Comparison of ENCODE assay signal across 18 cellular contexts in genomic region chr20:33709905-33710541, GRCh38. TPM values are rescaled to one million over a fixed set of nuclear protein-coding genes. Genes with fewer than 3 reads are reported as not detected.
DNase-seq lines count a peak whose midpoint lies in the region; ATAC-seq and TF ChIP-seq lines count a peak whose summit lies in the region.
"Had no signal": no experiment of that assay in that cellular context is flagged by ENCODE, and none has a peak within 500 bp of the region (broad histone marks: within the 10 kb centered on the region; RNA-seq: fewer than 3 reads in every experiment).

No MANE protein-coding gene starts in this region.

- H3K4me2 ChIP-seq in GM23338: peak overlapping the region; percentile 48; the same call in 1 of the 2 replicates

- no peaks in the 10 kb centered on the region for H3K79me2 ChIP-seq in ACC112 (ENCODE audit: control insufficient read depth, insufficient read depth, low read length, unreplicated experiment)
- H3K79me2 ChIP-seq in GM23338 (replicated peaks; ENCODE audit: insufficient read depth): no peaks in the 10 kb centered on the region
- H3K79me2 ChIP-seq: parathyroid adenoma had no signal

- H3K27me3 Mint-ChIP-seq in GM23338 (ENCODE audit: insufficient read depth, low read depth, poor library complexity): peaks cover 10% of the 10 kb centered on the region
- H3K27me3 Mint-ChIP-seq in activated T-helper 1 cell treated with anti-CD3 and anti-CD28 coated beads, Interleukin-12 subunit alpha, Interleukin-12 subunit beta, Interleukin-2, Interleukin-4 antibody, amounts not matched to agents 30 ng/mL and 10 ng/mL and 1 ng/mL, durations not matched to agents 14 hours and 24 hours and 36 hours (ENCODE audit: insufficient read depth): no peaks in the 10 kb centered on the region

- H3K36me3 ChIP-seq in ACC112 (ENCODE audit: insufficient read depth, low read length) (no peaks in the 10 kb centered on the region), GM23338 (ENCODE audit: insufficient read depth) (no peaks in the 10 kb centered on the region), left lung (peaks cover 0 to 68% of the 10 kb centered on the region in 2 donors)

- H3K36me3 Mint-ChIP-seq in GM23338 (ENCODE audit: low read depth): no peaks in the 10 kb centered on the region; the same call in 2 of the 3 replicates
- peaks cover 17% of the 10 kb centered on the region for H3K36me3 Mint-ChIP-seq in activated T-helper 1 cell treated with anti-CD3 and anti-CD28 coated beads, Interleukin-12 subunit alpha, Interleukin-12 subunit beta, Interleukin-2, Interleukin-4 antibody, amounts not matched to agents 30 ng/mL and 10 ng/mL and 1 ng/mL, durations not matched to agents 14 hours and 24 hours and 36 hours (ENCODE audit: low read depth)

- ATAC-seq in GM23338 (peak; percentile 89), left lung (peak; percentile 90), foreskin keratinocyte (no peak)

- H3K27ac ChIP-seq in ACC112 (ENCODE audit: low read depth, low read length) (peak overlapping the region; percentile 61; the same call in 1 of the 2 replicates), GM23338 (ENCODE audit: low read depth) (peak overlapping the region; percentile 80; the same call in 1 of the 2 replicates), left lung (no peak overlapping the region), foreskin keratinocyte (no peak overlapping the region)
- H3K27ac ChIP-seq: parathyroid adenoma had no signal

- no peaks in the 10 kb centered on the region for H3K27me3 ChIP-seq in ACC112 (ENCODE audit: insufficient read depth, low read length)
- H3K27me3 ChIP-seq in GM23338 (ENCODE audit: insufficient read depth): no peaks in the 10 kb centered on the region
- no peaks in the 10 kb centered on the region for H3K27me3 ChIP-seq in left lung
- H3K27me3 ChIP-seq in foreskin keratinocyte: no peaks in the 10 kb centered on the region
- H3K27me3 ChIP-seq: upper lobe of left lung had no signal

- DNase-seq in GM23338 (ENCODE audit: low spot score) (peak; percentile 91), left lung (peak in 1 of 2 donors; percentile 66), dedifferentiated amniotic fluid mesenchymal stem cell (ENCODE audit: extremely low spot score) (no peak), H4 (ENCODE audit: low spot score) (no peak), Ammon's horn (ENCODE audit: low spot score) (no peak), foreskin keratinocyte (no peak)
- no peak for DNase-seq in activated T-helper 1 cell treated with anti-CD3 and anti-CD28 coated beads, Interleukin-12 subunit alpha, Interleukin-12 subunit beta, Interleukin-2, Interleukin-4 antibody, amounts not matched to agents 30 ng/mL and 10 ng/mL and 1 ng/mL, durations not matched to agents 14 hours and 24 hours and 36 hours (ENCODE audit: low spot score)
- DNase-seq: activated CD8-positive, alpha-beta memory T cell treated with anti-CD3 and anti-CD28 coated beads, Interleukin-2, amount 50 U/mL, for 48 hours; activated naive CD4-positive, alpha-beta T cell treated with Interleukin-2 at 50 U/mL for 16 hours; AML-193; COR-L47; NCI-H2107; NCI-H524 treated with DMSO at 0.1 percent for 48 hours; stimulated activated CD4-positive, alpha-beta T cell treated with anti-CD3 and anti-CD28 coated beads, Interleukin-1b, Interleukin-23, amount 100 ng/mL, for 48 hours had no signal

- H3K4me3 Mint-ChIP-seq in GM23338: no peak overlapping the region
- H3K4me3 Mint-ChIP-seq in activated T-helper 1 cell treated with anti-CD3 and anti-CD28 coated beads, Interleukin-12 subunit alpha, Interleukin-12 subunit beta, Interleukin-2, Interleukin-4 antibody, amounts not matched to agents 30 ng/mL and 10 ng/mL and 1 ng/mL, durations not matched to agents 14 hours and 24 hours and 36 hours: no peak overlapping the region
- H3K4me3 Mint-ChIP-seq: nephron had no signal

- no peak overlapping the region for H3K27ac Mint-ChIP-seq in GM23338
- peak overlapping the region; percentile 48 for H3K27ac Mint-ChIP-seq in activated T-helper 1 cell treated with anti-CD3 and anti-CD28 coated beads, Interleukin-12 subunit alpha, Interleukin-12 subunit beta, Interleukin-2, Interleukin-4 antibody, amounts not matched to agents 30 ng/mL and 10 ng/mL and 1 ng/mL, durations not matched to agents 14 hours and 24 hours and 36 hours
- H3K27ac Mint-ChIP-seq: nephron had no signal

- 0 out of 2 replicates have a peak, but pooled peaks cover 3% of the 10 kb centered on the region for H3F3A ChIP-seq in GM23338 (replicated peaks; ENCODE audit: low read depth)

- no peaks in the 10 kb centered on the region for H3K9me3 Mint-ChIP-seq in GM23338
- no peaks in the 10 kb centered on the region for H3K9me3 Mint-ChIP-seq in activated T-helper 1 cell treated with anti-CD3 and anti-CD28 coated beads, Interleukin-12 subunit alpha, Interleukin-12 subunit beta, Interleukin-2, Interleukin-4 antibody, amounts not matched to agents 30 ng/mL and 10 ng/mL and 1 ng/mL, durations not matched to agents 14 hours and 24 hours and 36 hours
- H3K9me3 Mint-ChIP-seq: nephron had no signal

- no peaks in the 10 kb centered on the region; the same call in 1 of the 2 replicates for H3K9me2 ChIP-seq in GM23338 (ENCODE audit: insufficient read depth)

- peaks cover 16% of the 10 kb centered on the region for H3K4me1 Mint-ChIP-seq in GM23338
- peaks cover 28% of the 10 kb centered on the region for H3K4me1 Mint-ChIP-seq in activated T-helper 1 cell treated with anti-CD3 and anti-CD28 coated beads, Interleukin-12 subunit alpha, Interleukin-12 subunit beta, Interleukin-2, Interleukin-4 antibody, amounts not matched to agents 30 ng/mL and 10 ng/mL and 1 ng/mL, durations not matched to agents 14 hours and 24 hours and 36 hours (ENCODE audit: low read depth)
- H3K4me1 Mint-ChIP-seq: nephron had no signal

- H4K20me1 ChIP-seq in GM23338 (replicated peaks; ENCODE audit: insufficient read depth): no peaks in the 10 kb centered on the region

- H3K4me1 ChIP-seq in ACC112 (ENCODE audit: control insufficient read depth, insufficient read depth, low read length, unreplicated experiment) (peaks cover 14% of the 10 kb centered on the region), GM23338 (ENCODE audit: insufficient read depth) (peaks cover 13% of the 10 kb centered on the region), left lung (no peaks in the 10 kb centered on the region), foreskin keratinocyte (no peaks in the 10 kb centered on the region)
- H3K4me1 ChIP-seq: parathyroid adenoma had no signal

- intact Hi-C loops in activated T-helper 1 cell treated with anti-CD3 and anti-CD28 coated beads, Interleukin-12 subunit alpha, Interleukin-12 subunit beta, Interleukin-2, Interleukin-4 antibody, amounts not matched to agents 30 ng/mL and 10 ng/mL and 1 ng/mL, durations not matched to agents 14 hours and 24 hours and 36 hours (cut with micrococcal nuclease): loop anchor here (1.0 kb wide), 2 partner anchors 10 to 24 kb away; partner anchors contain the start of genes E2F1 and PXMP4
- intact Hi-C loops in left lung (cut with DNase I): no loop called here

- TF ChIP-seq CTCF in GM23338 (conservative IDR thresholded peaks at IDR 0.05; ENCODE audit: low read depth in 2 of 2): no peak
- no peak for TF ChIP-seq CTCF in left lung (IDR thresholded peaks at IDR 0.05)
- no peak for TF ChIP-seq CTCF in foreskin keratinocyte (conservative IDR thresholded peaks at IDR 0.05)

- H3K9me3 ChIP-seq in left lung: no peaks in the 10 kb centered on the region
- H3K9me3 ChIP-seq: upper lobe of left lung had no signal

- H2AFZ ChIP-seq in ACC112 (ENCODE audit: low read length, unreplicated experiment) (no peak overlapping the region), GM23338 (no peak overlapping the region)
- H2AFZ ChIP-seq: parathyroid adenoma had no signal

- H3K4me3 ChIP-seq in ACC112 (ENCODE audit: low read depth, low read length) (no peak overlapping the region), GM23338 (peak overlapping the region; percentile 26; the same call in 1 of the 2 replicates), left lung (no peak overlapping the region)
- H3K4me3 ChIP-seq: upper lobe of left lung had no signal

RNA-seq across cellular contexts. Expression of gene PXMP4, which starts 10.1 kb away (rescaled TPM):
- 0.39 and 1.2 TPM in 2 replicates for total RNA-seq in GM23338 (2014; rRNA removed; shearing (Covaris generic))
- 2.7 and 3.5 TPM in 2 replicates for polyA plus RNA-seq in GM23338 (2016; fragmentation: Nextera tagmentation; extraction: Ambion mirVana)
- total RNA-seq in activated T-helper 1 cell treated with anti-CD3 and anti-CD28 coated beads, Interleukin-12 subunit alpha, Interleukin-12 subunit beta, Interleukin-2, Interleukin-4 antibody, amounts not matched to agents 30 ng/mL and 10 ng/mL and 1 ng/mL, durations not matched to agents 14 hours and 24 hours and 36 hours: 7.3 and 7.9 TPM in 2 replicates
- total RNA-seq in left lung: 10 to 100 TPM; 25.4 to 47.5 TPM
- 2.5 TPM in 2 replicates for total RNA-seq in H4 (2014; rRNA removed; shearing (Covaris generic))
- 6.1 and 6.7 TPM in 2 replicates for total RNA-seq in foreskin keratinocyte
- polyA plus RNA-seq in foreskin keratinocyte: 5.9 and 6.2 TPM in 2 replicates

RNA-seq across cellular contexts. Expression of gene ZNF341, which starts 21.8 kb away (rescaled TPM):
- 6.1 and 6.2 TPM in 2 replicates for total RNA-seq in GM23338 (2014; rRNA removed; shearing (Covaris generic))
- polyA plus RNA-seq in GM23338 (2016; fragmentation: Nextera tagmentation; extraction: Ambion mirVana) (3.6 and 4.3 TPM in 2 replicates), foreskin keratinocyte (2.7 and 2.8 TPM in 2 replicates)
- total RNA-seq in activated T-helper 1 cell treated with anti-CD3 and anti-CD28 coated beads, Interleukin-12 subunit alpha, Interleukin-12 subunit beta, Interleukin-2, Interleukin-4 antibody, amounts not matched to agents 30 ng/mL and 10 ng/mL and 1 ng/mL, durations not matched to agents 14 hours and 24 hours and 36 hours: 6.7 and 6.8 TPM in 2 replicates
- total RNA-seq in left lung (1 to 10 TPM; 4.9 to 5.2 TPM), foreskin keratinocyte (3.0 and 3.2 TPM in 2 replicates)
- total RNA-seq in H4 (2014; rRNA removed; shearing (Covaris generic)): 0.68 and 0.81 TPM in 2 replicates

RNA-seq across cellular contexts. Expression of gene E2F1, which starts 23.8 kb away (rescaled TPM):
- 42.6 and 45.0 TPM in 2 replicates for total RNA-seq in GM23338 (2014; rRNA removed; shearing (Covaris generic))
- polyA plus RNA-seq in GM23338 (2016; fragmentation: Nextera tagmentation; extraction: Ambion mirVana) (12.1 and 13.9 TPM in 2 replicates), foreskin keratinocyte (16.0 and 17.5 TPM in 2 replicates)
- total RNA-seq in activated T-helper 1 cell treated with anti-CD3 and anti-CD28 coated beads, Interleukin-12 subunit alpha, Interleukin-12 subunit beta, Interleukin-2, Interleukin-4 antibody, amounts not matched to agents 30 ng/mL and 10 ng/mL and 1 ng/mL, durations not matched to agents 14 hours and 24 hours and 36 hours: 77.5 and 80.6 TPM in 2 replicates
- total RNA-seq in left lung (10 to 100 TPM; 14.2 to 23.6 TPM), foreskin keratinocyte (15.4 and 16.5 TPM in 2 replicates)
- total RNA-seq in H4 (2014; rRNA removed; shearing (Covaris generic)): 15.1 and 17.0 TPM in 2 replicates

RNA-seq across cellular contexts. Expression of gene NECAB3, which starts 35.8 kb away (rescaled TPM):
- 28.4 TPM in 2 replicates for total RNA-seq in GM23338 (2014; rRNA removed; shearing (Covaris generic))
- polyA plus RNA-seq in GM23338 (2016; fragmentation: Nextera tagmentation; extraction: Ambion mirVana) (8.5 and 13.4 TPM in 2 replicates), foreskin keratinocyte (5.1 and 5.9 TPM in 2 replicates)
- total RNA-seq in activated T-helper 1 cell treated with anti-CD3 and anti-CD28 coated beads, Interleukin-12 subunit alpha, Interleukin-12 subunit beta, Interleukin-2, Interleukin-4 antibody, amounts not matched to agents 30 ng/mL and 10 ng/mL and 1 ng/mL, durations not matched to agents 14 hours and 24 hours and 36 hours: 30.7 and 31.2 TPM in 2 replicates
- total RNA-seq in left lung (10 to 100 TPM; 53.7 to 72.9 TPM), foreskin keratinocyte (6.3 and 7.3 TPM in 2 replicates)
- total RNA-seq in H4 (2014; rRNA removed; shearing (Covaris generic)): 15.8 and 22.5 TPM in 2 replicates

RNA-seq across cellular contexts. Expression of gene ACTL10, which starts 43.3 kb away (rescaled TPM):
- total RNA-seq in GM23338 (2014; rRNA removed; shearing (Covaris generic)): 0.08 and 1.9 TPM in 2 replicates
- polyA plus RNA-seq in GM23338 (2016; fragmentation: Nextera tagmentation; extraction: Ambion mirVana) (0.66 and 0.71 TPM in 2 replicates), foreskin keratinocyte (1.3 and 1.6 TPM in 2 replicates)
- total RNA-seq in activated T-helper 1 cell treated with anti-CD3 and anti-CD28 coated beads, Interleukin-12 subunit alpha, Interleukin-12 subunit beta, Interleukin-2, Interleukin-4 antibody, amounts not matched to agents 30 ng/mL and 10 ng/mL and 1 ng/mL, durations not matched to agents 14 hours and 24 hours and 36 hours: 3.7 and 4.2 TPM in 2 replicates
- total RNA-seq in left lung (1 to 10 TPM; 1.2 to 2.3 TPM), foreskin keratinocyte (1.1 and 1.4 TPM in 2 replicates)
- not detected in 2 replicates for total RNA-seq in H4 (2014; rRNA removed; shearing (Covaris generic))

Comparison
In these comparisons a context has a peak if more than half of its experiments do, and no peak if none do; other contexts are left out.
1. H3K27ac ChIP-seq: peak in ACC112 (single experiment) and GM23338 (single experiment); none in left lung (0 of 2) and foreskin keratinocyte (single experiment).